23 cellular contexts compared by ENCODE assay signal in genomic region chr9:129341197-129341990, GRCh38.
DNase-seq lines count a peak whose midpoint lies in the region; ATAC-seq and TF ChIP-seq lines count a peak whose summit lies in the region.
"Had no signal": no experiment of that assay in that cellular context is flagged by ENCODE, and none has a peak within 500 bp of the region (broad histone marks: within the 10 kb centered on the region; RNA-seq: fewer than 3 reads in every experiment).

No MANE protein-coding gene starts in this region.

- DNase-seq in RWPE1 (ENCODE audit: low spot score), result no peak
- DNase-seq in islet precursor cell, result peak; percentile 44
- peak; percentile 87 for DNase-seq in posterior vena cava (ENCODE audit: low spot score)
- DNase-seq: activated B cell treated with CpG ODN at 0.5 μM for 24 hours; activated CD4-positive, alpha-beta T cell treated with anti-CD3 and anti-CD28 coated beads, Interleukin-2, amount 50 U/mL, for 1 hour; activated T-cell treated with anti-CD3 and anti-CD28 coated beads, Interleukin-2, amount 50 U/mL, for 48 hours; CD4-positive, CD25-positive, alpha-beta regulatory T cell; foreskin melanocyte; NCI-H1048; NCI-H187; NCI-H524 treated with DMSO at 0.1 percent for 48 hours; NK-92 treated with Interleukin-12 subunit alpha and Interleukin-12 subunit beta, amount 100 ng/mL, for 24 hours; stimulated activated CD4-positive, alpha-beta T cell treated with anti-CD3 and anti-CD28 coated beads, Interleukin-2, amount 100 ng/mL, for 48 hours; upper lobe of right lung had no signal

- intact Hi-C loops in posterior vena cava (cut with DNase I), result loop anchor here in 1 of 2 donors (2.0 kb wide), 1 partner anchor 27 kb away; no protein-coding TSS in a partner anchor

- peaks cover 31 to 99% (median 70%) of the 10 kb centered on the region in 10 experiments for H3K4me1 ChIP-seq in BLaER1 treated with 17β-estradiol and CSF1 and Interleukin-3, amounts not matched to agents 10 nM and 100 nM
- H3K4me1 ChIP-seq: SJCRH30 had no signal

- no peaks in the 10 kb centered on the region for H4K20me1 ChIP-seq in BLaER1 treated with 17β-estradiol and CSF1 and Interleukin-3, amounts not matched to agents 10 nM and 100 nM

- no peak overlapping the region for H3K4me3 ChIP-seq in BLaER1 treated with 17β-estradiol and CSF1 and Interleukin-3, amounts not matched to agents 10 nM and 100 nM
- H3K4me3 ChIP-seq: coronary artery, GM12878, SJCRH30, upper lobe of right lung had no signal

- CTCF ChIA-PET in RWPE1 (lab: Yijun Ruan, JAX), result interaction anchor here (0.6 kb wide), 1 partner anchor 46 kb away, joined by 3 read pairs; no protein-coding TSS in a partner anchor

- H3K9ac ChIP-seq in BLaER1 treated with 17β-estradiol and CSF1 and Interleukin-3, amounts not matched to agents 10 nM and 100 nM, result peak overlapping the region in 5 of 11 experiments; percentile 11 to 71 (median 15); a peak in 5 of 22 replicates

- H3K27me3 ChIP-seq in BLaER1 treated with 17β-estradiol and CSF1 and Interleukin-3, amounts not matched to agents 10 nM and 100 nM, result no peaks in the 10 kb centered on the region
- H3K27me3 ChIP-seq: SJCRH30, upper lobe of right lung had no signal

- ATAC-seq in GM21423 (IDR thresholded peaks at IDR 0.05; ENCODE audit: unreplicated experiment) (no peak), HG02642 (IDR thresholded peaks at IDR 0.05; ENCODE audit: poor library complexity, unreplicated experiment) (no peak), HG02678 (IDR thresholded peaks at IDR 0.05; ENCODE audit: unreplicated experiment) (no peak), GM21367 (IDR thresholded peaks at IDR 0.05; ENCODE audit: unreplicated experiment) (no peak)
- ATAC-seq: esophagus mucosa, GM12878, upper lobe of right lung had no signal

- TF ChIP-seq CTCF in RWPE1 (conservative IDR thresholded peaks at IDR 0.05; ENCODE audit: low read depth), result no peak

- H3K36me3 ChIP-seq in BLaER1 treated with 17β-estradiol and CSF1 and Interleukin-3, amounts not matched to agents 10 nM and 100 nM, result peaks cover 0 to 4% (median 0%) of the 10 kb centered on the region in 11 experiments; a peak in 2 of 22 replicates
- H3K36me3 ChIP-seq: SJCRH30, upper lobe of right lung had no signal

- peak overlapping the region in 5 of 11 experiments; percentile 19 to 59 (median 45); a peak in 6 of 22 replicates for H3K27ac ChIP-seq in BLaER1 treated with 17β-estradiol and CSF1 and Interleukin-3, amounts not matched to agents 10 nM and 100 nM
- H3K27ac ChIP-seq in RWPE1, result peak overlapping the region; percentile 46
- H3K27ac ChIP-seq: SJCRH30, upper lobe of right lung had no signal

- peak overlapping the region; percentile 5 to 98 (median 45); a peak in 18 of 22 replicates for H3K4me2 ChIP-seq in BLaER1 treated with 17β-estradiol and CSF1 and Interleukin-3, amounts not matched to agents 10 nM and 100 nM

- POLR2A ChIA-PET in RWPE1 (lab: Yijun Ruan, JAX; ENCODE audit: low non-redundant PET), result no interaction called here

- H3K9me3 ChIP-seq in BLaER1 treated with 17β-estradiol and CSF1 and Interleukin-3, amounts not matched to agents 10 nM and 100 nM (replicated peaks in 1 of 11), result no peaks in the 10 kb centered on the region
- H3K9me3 ChIP-seq: upper lobe of right lung had no signal
